In the genomic region with DNA sequence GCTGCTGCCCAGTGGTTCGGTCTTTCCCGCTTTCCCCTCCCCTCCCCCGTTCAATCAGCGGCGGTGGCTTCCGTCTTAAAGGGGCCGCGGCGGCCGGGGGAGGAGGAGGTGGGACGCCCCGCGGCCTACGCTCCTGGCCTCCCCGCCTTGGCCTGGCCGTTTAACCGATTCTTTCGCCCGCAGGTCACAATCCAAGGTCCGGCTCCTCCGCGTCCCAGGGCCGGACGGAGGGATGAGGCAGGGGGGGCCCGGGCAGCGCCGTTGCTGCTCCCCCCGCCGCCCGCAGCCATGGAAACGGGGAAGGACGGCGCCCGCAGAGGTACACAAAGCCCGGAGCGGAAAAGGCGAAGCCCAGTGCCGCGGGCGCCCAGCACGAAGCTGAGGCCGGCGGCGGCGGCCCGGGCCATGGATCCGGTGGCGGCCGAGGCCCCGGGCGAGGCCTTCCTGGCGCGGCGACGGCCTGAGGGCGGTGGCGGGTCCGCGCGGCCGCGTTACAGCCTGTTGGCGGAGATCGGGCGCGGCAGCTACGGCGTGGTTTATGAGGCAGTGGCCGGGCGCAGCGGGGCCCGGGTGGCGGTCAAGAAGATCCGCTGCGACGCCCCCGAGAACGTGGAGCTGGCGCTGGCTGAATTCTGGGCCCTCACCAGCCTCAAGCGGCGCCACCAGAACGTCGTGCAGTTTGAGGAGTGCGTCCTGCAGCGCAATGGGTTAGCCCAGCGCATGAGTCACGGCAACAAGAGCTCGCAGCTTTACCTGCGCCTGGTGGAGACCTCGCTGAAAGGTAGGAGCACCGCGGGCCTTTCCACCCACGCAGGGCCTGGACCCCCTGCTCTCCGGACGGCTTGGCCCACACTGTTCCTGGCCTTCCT, we compare ENCODE assay signal across 8 cellular contexts. TPM values are rescaled to one million over a fixed set of nuclear protein-coding genes. Genes with fewer than 3 reads are reported as not detected.
A peak's percentile ranks its signal among the peaks of the same experiment; 100 is the strongest.
DNase-seq lines count a peak whose midpoint lies in the region; ATAC-seq and TF ChIP-seq lines count a peak whose summit lies in the region.

No MANE protein-coding gene starts in this region.

- H3K27me3 ChIP-seq in OCI-LY3 (ENCODE audit: low read depth, low read length) (no peaks in the 10 kb centered on the region), esophagus (ENCODE audit: control insufficient read depth in 1 of 2, insufficient read depth in 2 of 2, low read length in 2 of 2) (no peaks in the 10 kb centered on the region), muscle layer of duodenum (ENCODE audit: low read depth, low read length) (no peaks in the 10 kb centered on the region)

- H3K9me3 ChIP-seq in OCI-LY3 (ENCODE audit: insufficient read depth, low read length) = no peaks in the 10 kb centered on the region
- no peaks in the 10 kb centered on the region for H3K9me3 ChIP-seq in esophagus (ENCODE audit: control insufficient read depth in 2 of 2, insufficient read depth in 1 of 2, low read depth in 1 of 2, low read length in 1 of 2)
- H3K9me3 ChIP-seq in muscle layer of duodenum (ENCODE audit: control insufficient read depth in 1 of 2, low read length in 2 of 2) = no peaks in the 10 kb centered on the region

- H3K4me1 ChIP-seq in OCI-LY3 (ENCODE audit: low read length) (peaks cover 19% of the 10 kb centered on the region), esophagus (ENCODE audit: control insufficient read depth in 2 of 2, insufficient read depth in 2 of 2, low read length in 1 of 2) (peaks cover 2 to 8% of the 10 kb centered on the region in 2 donors), muscle layer of duodenum (ENCODE audit: control insufficient read depth in 1 of 2, insufficient read depth in 2 of 2, low read length in 2 of 2) (peaks cover 13 to 32% of the 10 kb centered on the region in 2 donors)

- peak; percentile 48 for ATAC-seq in GM21360 (IDR thresholded peaks at IDR 0.05; ENCODE audit: unreplicated experiment)

- H3K36me3 ChIP-seq in OCI-LY3 (replicated peaks; ENCODE audit: low read depth, low read length) (peaks cover 27% of the 10 kb centered on the region), esophagus (ENCODE audit: control insufficient read depth in 2 of 2, insufficient read depth in 2 of 2, low read length in 1 of 2) (no peaks in the 10 kb centered on the region), muscle layer of duodenum (ENCODE audit: control insufficient read depth in 1 of 2, insufficient read depth in 2 of 2, low read length in 2 of 2) (peaks cover 0 to 10% of the 10 kb centered on the region in 2 donors)

- H3K27ac ChIP-seq in OCI-LY3 (ENCODE audit: low read length) (peak overlapping the region; percentile 87), esophagus (ENCODE audit: low read depth in 2 of 2, low read length in 1 of 2) (peak overlapping the region; percentile 93 to 100), muscle layer of duodenum (ENCODE audit: low read length) (peak overlapping the region; percentile 98)

- peak; percentile 95 for DNase-seq in Caki2 (ENCODE audit: low read depth)
- peak; percentile 69 for DNase-seq in HT-29 (ENCODE audit: low spot score)
- DNase-seq in activated T-cell treated with anti-CD3 and anti-CD28 coated beads, Interleukin-2, amount 50 U/mL, for 1 hour = peak; percentile 88
- DNase-seq in stimulated activated CD8-positive, alpha-beta memory T cell treated with anti-CD3 and anti-CD28 coated beads, Interleukin-7, amount 100 ng/mL, for 24 hours (ENCODE audit: low read depth) = peak; percentile 65

- H4K20me1 ChIP-seq in OCI-LY3 (ENCODE audit: insufficient read depth, low read length) = peaks cover 34% of the 10 kb centered on the region

- WGBS in esophagus, 2 donors = 0% methylated on average over 86 to 95 of the region's 95 CpGs

- peak overlapping the region; percentile 93 for H3K4me2 ChIP-seq in OCI-LY3 (ENCODE audit: low read length)

- H3K4me3 ChIP-seq in OCI-LY3 (ENCODE audit: low read length) = peak overlapping the region; percentile 94
- peak overlapping the region; percentile 84 to 92 for H3K4me3 ChIP-seq in esophagus (ENCODE audit: low read depth in 1 of 2, low read length in 2 of 2)
- peak overlapping the region; percentile 97 to 99 for H3K4me3 ChIP-seq in muscle layer of duodenum (ENCODE audit: low read depth in 1 of 2, low read length in 2 of 2)

- H3K9ac ChIP-seq in OCI-LY3 (ENCODE audit: low read length) = peak overlapping the region; percentile 87

- no peak for TF ChIP-seq CTCF in OCI-LY3 (IDR thresholded peaks at IDR 0.05; ENCODE audit: low read depth, low read length)

- H3K79me2 ChIP-seq in OCI-LY3 (ENCODE audit: low read length) = peaks cover 59% of the 10 kb centered on the region

- in situ Hi-C loops in Caki2 (cut with HindIII; ENCODE audit: low pct_unique_long_range_greater_than_20kb, low sequenced_read_pairs) = no loop called here

- peak overlapping the region; percentile 88; the same call in 1 of the 2 replicates for H2AFZ ChIP-seq in OCI-LY3 (ENCODE audit: low read depth, low read length)

RNA-seq across cellular contexts. Expression of a gene that starts 1.2 kb away (rescaled TPM):
- 11.7 and 12.6 TPM in 2 replicates for total RNA-seq in Caki2 (2014; rRNA removed; shearing (Covaris generic); ENCODE audit: low replicate concordance)
- 33.6 and 34.5 TPM in 2 replicates for total RNA-seq in HT-29 (2014; rRNA removed; shearing (Covaris generic))
- 1 to 10 TPM; 6.9 to 8.0 TPM for polyA plus RNA-seq in esophagus

Comparison
In these comparisons a context has a peak if more than half of its experiments do, and no peak if none do; other contexts are left out.
1. Peak in every context shown above with its lines: DNase-seq, ATAC-seq, H3K4me3 ChIP-seq and H3K27ac ChIP-seq.